Comparison of ENCODE assay signal across 12 cellular contexts in genomic region chr4:17325098-17325497, GRCh38.
DNase-seq lines count a peak whose midpoint lies in the region; ATAC-seq and TF ChIP-seq lines count a peak whose summit lies in the region.
"Had no signal": no experiment of that assay in that cellular context is flagged by ENCODE, and none has a peak within 500 bp of the region (broad histone marks: within the 10 kb centered on the region; RNA-seq: fewer than 3 reads in every experiment).

No MANE protein-coding gene starts in this region.

- no peaks in the 10 kb centered on the region for H3F3A ChIP-seq in SK-N-SH (replicated peaks; ENCODE audit: insufficient read depth)

- WGBS in SK-N-SH (ENCODE audit: low lambda C conversion rate), result 84% methylated on average over 2 of the region's 2 CpGs
- WGBS in IMR-90 (ENCODE audit: extremely low coverage in 2 of 2, insufficient read length in 1 of 2), 2 experiments, result no CpG with 5 or more reads among the region's 2 CpGs
- no CpG with 5 or more reads among the region's 2 CpGs for WGBS in mesenchymal stem cell

- H3K79me1 ChIP-seq in IMR-90 (ENCODE audit: low read depth in 1 of 2, low read length in 2 of 2) (no peaks in the 10 kb centered on the region), mesenchymal stem cell (replicated peaks; ENCODE audit: low read length, poor library complexity, severe bottlenecking) (no peaks in the 10 kb centered on the region)

- peak overlapping the region; percentile 25; the same call in 1 of the 2 replicates for H4K5ac ChIP-seq in IMR-90 (ENCODE audit: low read depth, low read length)

- TF ChIP-seq CTCF in SK-N-SH (IDR thresholded peaks at IDR 0.05), result no peak
- TF ChIP-seq CTCF in IMR-90 (conservative IDR thresholded peaks at IDR 0.05; ENCODE audit: low read depth, low read length), result no peak
- TF ChIP-seq CTCF in GM13976 (IDR thresholded peaks at IDR 0.05; ENCODE audit: borderline replicate concordance, control extremely low read depth, extremely low read depth, insufficient read depth, missing control alignments), result no peak

- TF ChIP-seq RAD21 in SK-N-SH (IDR thresholded peaks at IDR 0.05; ENCODE audit: low read length) (no peak), IMR-90 (IDR thresholded peaks at IDR 0.05; ENCODE audit: low read length) (no peak)

- H3K18ac ChIP-seq in IMR-90 (ENCODE audit: low read depth, low read length) (no peak overlapping the region), mesenchymal stem cell (ENCODE audit: low read depth in 1 of 2, low read length in 2 of 2) (no peak overlapping the region)

- no peak for TF ChIP-seq POLR2A in IMR-90 (IDR thresholded peaks at IDR 0.05; ENCODE audit: low read depth, low read length)

- ATAC-seq in SK-N-SH treated with all-trans-retinoic acid at 6 μM for 48 hours, result no peak
- no peak for ATAC-seq in IMR-90 (ENCODE audit: low read depth)
- ATAC-seq: A549 had no signal

- H2BK20ac ChIP-seq in IMR-90 (ENCODE audit: low read depth, low read length), result peak overlapping the region; percentile 54; the same call in 1 of the 2 replicates

- H2BK5ac ChIP-seq in IMR-90 (ENCODE audit: low read depth, low read length, poor library complexity, severe bottlenecking) (no peak overlapping the region), mesenchymal stem cell (ENCODE audit: low read depth, low read length, poor library complexity, severe bottlenecking) (no peak overlapping the region)

- H3K4me3 ChIP-seq in SK-N-SH (ENCODE audit: low read depth in 2 of 2, low read length in 1 of 2), result no peak overlapping the region
- no peak overlapping the region for H3K4me3 ChIP-seq in IMR-90 (ENCODE audit: insufficient read depth, low read depth, low read length)
- no peak overlapping the region for H3K4me3 ChIP-seq in SK-N-MC
- H3K4me3 ChIP-seq in mesenchymal stem cell (ENCODE audit: insufficient read depth in 1 of 2, low read depth in 1 of 2, low read length in 2 of 2), result peak overlapping the region in 1 of 2 experiments; percentile 43
- H3K4me3 ChIP-seq: A549, HAP-1 had no signal

- H3K27me3 ChIP-seq in SK-N-SH (ENCODE audit: insufficient read depth) (no peaks in the 10 kb centered on the region), IMR-90 (ENCODE audit: control insufficient read depth, insufficient read depth, low read length) (no peaks in the 10 kb centered on the region), mesenchymal stem cell (ENCODE audit: control insufficient read depth in 1 of 2, insufficient read depth in 1 of 2, low read length in 2 of 2) (no peaks in the 10 kb centered on the region)

- H3K14ac ChIP-seq in IMR-90 (replicated peaks; ENCODE audit: low read depth, low read length) (no peak overlapping the region), mesenchymal stem cell (ENCODE audit: low read length in 2 of 2) (no peak overlapping the region)

- H3K9ac ChIP-seq in SK-N-SH, result no peak overlapping the region
- no peak overlapping the region for H3K9ac ChIP-seq in IMR-90 (ENCODE audit: low read depth, low read length)
- H3K9ac ChIP-seq in SK-N-MC (ENCODE audit: insufficient read length), result peak overlapping the region; percentile 76
- peak overlapping the region; percentile 81 for H3K9ac ChIP-seq in mesenchymal stem cell (ENCODE audit: low read length)

- dilution Hi-C loops in IMR-90 (cut with HindIII; ENCODE audit: low sequenced_read_pairs, unreplicated experiment), result no loop called here

- no peaks in the 10 kb centered on the region for H3K79me2 ChIP-seq in SK-N-SH (ENCODE audit: insufficient read depth)

- POLR2A ChIA-PET in SK-N-SH (lab: Yijun Ruan, JAX) (no interaction called here), IMR-90 (lab: Charles Lee; ENCODE audit: unreplicated experiment) (no interaction called here)

- H3K36me3 ChIP-seq in SK-N-SH (replicated peaks in 1 of 2; ENCODE audit: control insufficient read depth in 1 of 2, insufficient read depth in 2 of 2, low read length in 1 of 2) (no peaks in the 10 kb centered on the region), IMR-90 (ENCODE audit: control insufficient read depth, insufficient read depth, low read length) (no peaks in the 10 kb centered on the region), SK-N-MC (ENCODE audit: insufficient read depth, low read length) (no peaks in the 10 kb centered on the region), mesenchymal stem cell (ENCODE audit: control insufficient read depth in 1 of 2, insufficient read depth in 2 of 2, low read depth in 1 of 2, low read length in 2 of 2) (no peaks in the 10 kb centered on the region)
- H3K36me3 ChIP-seq: HAP-1 had no signal

- H3K9me1 ChIP-seq in IMR-90 (ENCODE audit: insufficient read depth, low read length), result 0 out of 2 replicates have a peak, but pooled peaks cover 7% of the 10 kb centered on the region

- H4K91ac ChIP-seq in IMR-90 (ENCODE audit: insufficient read depth, low read depth, low read length) (no peak overlapping the region), mesenchymal stem cell (ENCODE audit: low read length) (no peak overlapping the region)

- BruUV-seq in IMR-90 (replicated peaks; lab: Mats Ljungman, UMichigan), result no TSS peak

- H3K4ac ChIP-seq in IMR-90 (ENCODE audit: low read depth, low read length) (0 out of 2 replicates have a peak overlapping the region, but pooled peaks have one; percentile 22), mesenchymal stem cell (ENCODE audit: low read depth in 1 of 2, low read length in 2 of 2) (no peak overlapping the region)

- intact Hi-C loops in IMR-90 (cut with micrococcal nuclease), result loop anchor here (2.0 kb wide), 2 partner anchors 222 to 682 kb away; no protein-coding TSS in a partner anchor

- no peak overlapping the region for H2AK9ac ChIP-seq in IMR-90 (replicated peaks; ENCODE audit: low read depth, low read length, poor library complexity)

- H4K20me1 ChIP-seq in SK-N-SH (ENCODE audit: insufficient read depth) (no peaks in the 10 kb centered on the region), IMR-90 (ENCODE audit: insufficient read depth, low read length) (no peaks in the 10 kb centered on the region)

- no peak overlapping the region for H3K4me2 ChIP-seq in SK-N-SH
- H3K4me2 ChIP-seq in IMR-90 (ENCODE audit: low read depth, low read length), result no peak overlapping the region
- no peak overlapping the region for H3K4me2 ChIP-seq in mesenchymal stem cell (ENCODE audit: low read length, poor library complexity, severe bottlenecking)
- H3K4me2 ChIP-seq: A549 had no signal

- no peak overlapping the region; a peak in 1 of 4 replicates for H4K8ac ChIP-seq in IMR-90 (ENCODE audit: low read depth in 2 of 2, low read length in 2 of 2)
- H4K8ac ChIP-seq in mesenchymal stem cell (ENCODE audit: low read length), result no peak overlapping the region

- CTCF ChIA-PET in SK-N-SH (lab: Yijun Ruan, JAX) (interaction anchor here (0.5 to 4.2 kb wide), 54 partner anchors 8 to 1035 kb away, joined by 3 to 39 read pairs (median 5); no protein-coding TSS in a partner anchor), IMR-90 (lab: Yijun Ruan, JAX) (interaction anchor here (0.9 to 2.9 kb wide), 11 partner anchors 144 to 820 kb away, joined by 3 to 13 read pairs (median 3); no protein-coding TSS in a partner anchor)

- H3K23ac ChIP-seq in IMR-90 (ENCODE audit: low read depth, low read length) (no peak overlapping the region), mesenchymal stem cell (ENCODE audit: low read length in 2 of 2) (no peak overlapping the region)

- H2AK5ac ChIP-seq in IMR-90 (ENCODE audit: low read depth, low read length) (peak overlapping the region; percentile 70; the same call in 1 of the 2 replicates), mesenchymal stem cell (ENCODE audit: low read length, severe bottlenecking) (no peak overlapping the region)

- H3K9me2 ChIP-seq in SK-N-SH, result no peaks in the 10 kb centered on the region

- H2AFZ ChIP-seq in SK-N-SH (ENCODE audit: low read depth), result peak overlapping the region; percentile 80; the same call in 1 of the 2 replicates
- no peak overlapping the region for H2AFZ ChIP-seq in IMR-90 (replicated peaks; ENCODE audit: low read length, poor library complexity)
- no peak overlapping the region for H2AFZ ChIP-seq in mesenchymal stem cell (ENCODE audit: low read depth, low read length)

- H2BK12ac ChIP-seq in mesenchymal stem cell (ENCODE audit: low read length in 2 of 2), result no peak overlapping the region

- H3K4me1 ChIP-seq in SK-N-SH (ENCODE audit: control insufficient read depth in 1 of 2, insufficient read depth in 2 of 2, low read depth in 1 of 2, low read length in 1 of 2) (peaks cover 0 to 10% of the 10 kb centered on the region in 2 experiments; a peak in 2 of 4 replicates), IMR-90 (ENCODE audit: control insufficient read depth, insufficient read depth, low read length) (peaks cover 4% of the 10 kb centered on the region; the same call in 1 of the 2 replicates), mesenchymal stem cell (ENCODE audit: control insufficient read depth, insufficient read depth, low read depth, low read length) (no peaks in the 10 kb centered on the region)
- H3K4me1 ChIP-seq: A549, Caco-2, HAP-1 had no signal

- in situ Hi-C loops in IMR-90 (cut with MboI; ENCODE audit: low sequenced_read_pairs), result loop anchor here (10.0 kb wide), 2 partner anchors 680 to 1040 kb away; no protein-coding TSS in a partner anchor
- in situ Hi-C loops in GM13976 (cut with MboI; ENCODE audit: low sequenced_read_pairs, unreplicated experiment), result no loop called here

- no peaks in the 10 kb centered on the region for H3K9me3 ChIP-seq in SK-N-SH
- peaks cover 3% of the 10 kb centered on the region for H3K9me3 ChIP-seq in IMR-90 (ENCODE audit: control insufficient read depth, insufficient read depth, low read length)
- no peaks in the 10 kb centered on the region for H3K9me3 ChIP-seq in SK-N-MC (ENCODE audit: low read depth, low read length)
- peaks cover 16% of the 10 kb centered on the region for H3K9me3 ChIP-seq in mesenchymal stem cell (ENCODE audit: control insufficient read depth, low read length)
- H3K9me3 ChIP-seq: A549, Caco-2, HAP-1 had no signal

- no peak overlapping the region for H3K27ac ChIP-seq in SK-N-SH (ENCODE audit: low read depth in 2 of 2, low read length in 1 of 2)
- H3K27ac ChIP-seq in IMR-90 (ENCODE audit: insufficient read depth, low read length), result no peak overlapping the region
- peak overlapping the region; percentile 96 for H3K27ac ChIP-seq in SK-N-MC
- no peak overlapping the region for H3K27ac ChIP-seq in mesenchymal stem cell (ENCODE audit: low read length, poor library complexity, severe bottlenecking)
- H3K27ac ChIP-seq: 22Rv1, A549, C4-2B had no signal

- H2BK120ac ChIP-seq in IMR-90 (ENCODE audit: low read depth, low read length) (no peak overlapping the region; the same call in 1 of the 2 replicates), mesenchymal stem cell (ENCODE audit: low read depth, low read length) (no peak overlapping the region)

- no peak overlapping the region for H3K56ac ChIP-seq in IMR-90 (ENCODE audit: extremely low read depth, insufficient read depth, low read length)

- TF ChIP-seq EP300 in SK-N-SH (IDR thresholded peaks at IDR 0.05; ENCODE audit: borderline replicate concordance in 1 of 2, low read depth in 1 of 2, low read length in 1 of 2), result no peak

- no peak overlapping the region; the same call in 2 of the 3 replicates for H2BK15ac ChIP-seq in IMR-90 (ENCODE audit: low read depth, low read length)
- no peak overlapping the region for H2BK15ac ChIP-seq in mesenchymal stem cell (ENCODE audit: low read depth, poor library complexity, severe bottlenecking)

- no peak for DNase-seq in SK-N-SH
- DNase-seq in IMR-90, result no peak
- DNase-seq in SK-N-MC (ENCODE audit: low read depth, low spot score), result no peak
- DNase-seq in mesenchymal stem cell, result no peak
- DNase-seq in GM13976 (ENCODE audit: low spot score), result no peak
- DNase-seq in NCI-H1694 treated with DMSO at 0.1 percent for 48 hours (lab: John Stamatoyannopoulos, UW), result no peak

Comparison
In these comparisons a context has a peak if more than half of its experiments do, and no peak if none do; other contexts are left out.
1. H3K9ac ChIP-seq: peak in SK-N-MC (single experiment) and mesenchymal stem cell (single experiment); none in SK-N-SH (single experiment) and IMR-90 (single experiment).